ENCODE assay signal across 23 cellular contexts in the genomic region with DNA sequence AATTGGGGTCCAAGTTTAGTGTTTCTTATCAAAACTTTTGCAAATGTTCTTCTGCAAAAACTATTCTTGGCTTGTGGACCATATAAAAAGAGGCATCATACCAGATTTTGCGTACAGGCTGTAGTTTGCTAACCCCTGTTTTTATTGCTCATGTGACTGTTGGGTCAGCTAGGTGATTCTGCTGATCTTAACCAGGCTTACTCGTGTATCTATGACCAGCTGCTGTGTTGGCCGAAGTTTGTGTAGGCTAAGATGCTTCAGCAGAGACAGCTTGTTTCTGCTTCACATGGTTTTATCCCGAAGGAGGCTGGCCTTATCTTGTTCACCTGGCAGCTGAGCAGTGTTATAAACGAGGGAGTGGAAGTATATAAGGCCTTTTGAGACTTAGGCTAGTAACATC.
"Had no signal": no experiment of that assay in that cellular context is flagged by ENCODE, and none has a peak within 500 bp of the region (broad histone marks: within the 10 kb centered on the region; RNA-seq: fewer than 3 reads in every experiment).

No MANE protein-coding gene starts in this region.

- H3K36me3 Mint-ChIP-seq: activated CD4-positive, alpha-beta memory T cell treated with anti-CD3 and anti-CD28 coated beads for 36 hours; natural killer cell treated with Interleukin-12 subunit alpha and Interleukin-12 subunit beta and Interleukin-15 and Interleukin-18, amount 100 ng/mL, for 72 hours; stimulated activated effector memory CD8-positive, alpha-beta T cell treated with anti-CD3 and anti-CD28 coated beads, Interleukin-12 subunit alpha, Interleukin-12 subunit beta, amount 100 ng/mL, for 72 hours had no signal

- H3K27me3 Mint-ChIP-seq: activated B cell treated with CpG ODN at 0.5 μM for 24 hours; activated CD4-positive, alpha-beta memory T cell treated with anti-CD3 and anti-CD28 coated beads for 36 hours; activated CD4-positive, alpha-beta T cell treated with anti-CD3 and anti-CD28 coated beads for 36 hours; memory B cell; natural killer cell treated with Interleukin-12 subunit alpha and Interleukin-12 subunit beta and Interleukin-15 and Interleukin-18, amount 100 ng/mL, for 72 hours; progenitor cell of endocrine pancreas had no signal

- H3K27ac ChIP-seq: right atrium auricular region, stomach, vagina had no signal

- H3K27me3 ChIP-seq: right atrium auricular region, stomach, vagina had no signal

- H3K27ac Mint-ChIP-seq: activated B cell treated with CpG ODN at 0.5 μM for 24 hours; activated CD4-positive, alpha-beta memory T cell treated with anti-CD3 and anti-CD28 coated beads for 36 hours; activated CD4-positive, alpha-beta T cell treated with anti-CD3 and anti-CD28 coated beads for 36 hours; activated naive CD4-positive, alpha-beta T cell treated with anti-CD3 and anti-CD28 coated beads for 36 hours; activated T-cell treated with anti-CD3 and anti-CD28 coated beads, Interleukin-2, amount 50 U/mL, for 72 hours; memory B cell; natural killer cell treated with Interleukin-12 subunit alpha and Interleukin-12 subunit beta and Interleukin-15 and Interleukin-18, amount 100 ng/mL, for 72 hours; progenitor cell of endocrine pancreas; stimulated activated effector memory CD8-positive, alpha-beta T cell treated with anti-CD3 and anti-CD28 coated beads, Interleukin-12 subunit alpha, Interleukin-12 subunit beta, amount 100 ng/mL, for 72 hours; T-helper 2 cell treated with Interferon-gamma antibody and Interleukin-4, amounts not matched to agents 5 μg/mL and 100 μg/mL, for 36 hours had no signal

- FAIRE-seq: bronchial epithelial cell had no signal

- H3K9me3 ChIP-seq: right atrium auricular region, stomach, vagina had no signal

- H3K36me3 ChIP-seq: right atrium auricular region, stomach, vagina had no signal

- H3K4me3 ChIP-seq: right atrium auricular region, stomach, vagina had no signal

- H3K9me3 Mint-ChIP-seq: activated B cell treated with CpG ODN at 0.5 μM for 24 hours; activated CD4-positive, alpha-beta memory T cell treated with anti-CD3 and anti-CD28 coated beads for 36 hours; activated naive CD4-positive, alpha-beta T cell treated with anti-CD3 and anti-CD28 coated beads for 36 hours; activated T-cell treated with anti-CD3 and anti-CD28 coated beads, Interleukin-2, amount 50 U/mL, for 72 hours; memory B cell; natural killer cell treated with Interleukin-12 subunit alpha and Interleukin-12 subunit beta and Interleukin-15 and Interleukin-18, amount 100 ng/mL, for 72 hours; stimulated activated effector memory CD8-positive, alpha-beta T cell treated with anti-CD3 and anti-CD28 coated beads, Interleukin-12 subunit alpha, Interleukin-12 subunit beta, amount 100 ng/mL, for 72 hours; T-helper 2 cell treated with Interferon-gamma antibody and Interleukin-4, amounts not matched to agents 5 μg/mL and 100 μg/mL, for 36 hours had no signal

- DNase-seq: activated B cell treated with CpG ODN at 0.5 μM for 24 hours; activated CD4-positive, alpha-beta memory T cell treated with anti-CD3 and anti-CD28 coated beads for 36 hours; activated CD4-positive, alpha-beta T cell treated with anti-CD3 and anti-CD28 coated beads for 36 hours; activated effector memory CD4-positive, alpha-beta T cell treated with Interleukin-2 at 50 U/mL for 16 hours; activated naive CD4-positive, alpha-beta T cell treated with anti-CD3 and anti-CD28 coated beads for 36 hours; activated T-cell treated with anti-CD3 and anti-CD28 coated beads, Interleukin-2, amount 50 U/mL, for 72 hours; amygdala; dermis blood vessel endothelial cell; effector CD8-positive, alpha-beta T cell; erythroblast; foreskin melanocyte; hippocampal formation; stimulated activated CD4-positive, alpha-beta T cell treated with anti-CD3 and anti-CD28 coated beads, Interleukin-2, amount 100 ng/mL, for 24 hours; stomach; trophoblast cell had no signal

- H3K4me3 Mint-ChIP-seq: activated B cell treated with CpG ODN at 0.5 μM for 24 hours; activated CD4-positive, alpha-beta memory T cell treated with anti-CD3 and anti-CD28 coated beads for 36 hours; activated CD4-positive, alpha-beta T cell treated with anti-CD3 and anti-CD28 coated beads for 36 hours; activated naive CD4-positive, alpha-beta T cell treated with anti-CD3 and anti-CD28 coated beads for 36 hours; activated T-cell treated with anti-CD3 and anti-CD28 coated beads, Interleukin-2, amount 50 U/mL, for 72 hours; memory B cell; natural killer cell treated with Interleukin-12 subunit alpha and Interleukin-12 subunit beta and Interleukin-15 and Interleukin-18, amount 100 ng/mL, for 72 hours; stimulated activated effector memory CD8-positive, alpha-beta T cell treated with anti-CD3 and anti-CD28 coated beads, Interleukin-12 subunit alpha, Interleukin-12 subunit beta, amount 100 ng/mL, for 72 hours; T-helper 2 cell treated with Interferon-gamma antibody and Interleukin-4, amounts not matched to agents 5 μg/mL and 100 μg/mL, for 36 hours had no signal

- ATAC-seq: activated CD4-positive, alpha-beta T cell treated with anti-CD3 and anti-CD28 coated beads for 36 hours; activated T-cell treated with anti-CD3 and anti-CD28 coated beads, Interleukin-2, amount 50 U/mL, for 72 hours; natural killer cell treated with Interleukin-12 subunit alpha and Interleukin-12 subunit beta and Interleukin-15 and Interleukin-18, amount 100 ng/mL, for 72 hours; stimulated activated effector memory CD8-positive, alpha-beta T cell treated with anti-CD3 and anti-CD28 coated beads, Interleukin-12 subunit alpha, Interleukin-12 subunit beta, amount 100 ng/mL, for 72 hours had no signal
